ENCODE assay signal across 13 cellular contexts in genomic region chr15:65420975-65421359, GRCh38. TPM values are rescaled to one million over a fixed set of nuclear protein-coding genes. Genes with fewer than 3 reads are reported as not detected.
DNase-seq lines count a peak whose midpoint lies in the region; ATAC-seq and TF ChIP-seq lines count a peak whose summit lies in the region.
"Had no signal": no experiment of that assay in that cellular context is flagged by ENCODE, and none has a peak within 500 bp of the region (broad histone marks: within the 10 kb centered on the region; RNA-seq: fewer than 3 reads in every experiment).

No MANE protein-coding gene starts in this region.

- no peak overlapping the region for H3K27ac ChIP-seq in breast epithelium
- no peak overlapping the region for H3K27ac ChIP-seq in tibial nerve

- 49 to 52% methylated on average over 17 of the region's 17 CpGs for WGBS in tibial nerve, 2 donors

- intact Hi-C loops in breast epithelium (cut with DNase I; ENCODE audit: low total_unique reads) (no loop called here), MCF 10A (cut with micrococcal nuclease) (no loop called here)

- H3K4me3 ChIP-seq in breast epithelium (peak overlapping the region; percentile 47 to 82 (median 58)), tibial nerve (peak overlapping the region in 3 of 4 donors; percentile 21 to 59 (median 39))

- H3K27ac Mint-ChIP-seq in MCF 10A (ENCODE audit: low read depth, unreplicated experiment) (no peak overlapping the region), endothelial cell (ENCODE audit: unreplicated experiment) (peak overlapping the region; percentile 71)
- H3K27ac Mint-ChIP-seq in natural killer cell treated with Interleukin-12 subunit alpha and Interleukin-12 subunit beta and Interleukin-15 and Interleukin-18, amount 100 ng/mL, for 72 hours: no peak overlapping the region

- TF ChIP-seq EP300 in tibial nerve (IDR thresholded peaks at IDR 0.05): no peak

- H3K9me3 Mint-ChIP-seq in MCF 10A (ENCODE audit: unreplicated experiment) (no peaks in the 10 kb centered on the region), endothelial cell (ENCODE audit: unreplicated experiment) (no peaks in the 10 kb centered on the region)
- H3K9me3 Mint-ChIP-seq in natural killer cell treated with Interleukin-12 subunit alpha and Interleukin-12 subunit beta and Interleukin-15 and Interleukin-18, amount 100 ng/mL, for 72 hours: no peaks in the 10 kb centered on the region

- H3K27me3 Mint-ChIP-seq in MCF 10A (ENCODE audit: insufficient read depth, unreplicated experiment): peaks cover 54% of the 10 kb centered on the region
- peaks cover 25% of the 10 kb centered on the region for H3K27me3 Mint-ChIP-seq in endothelial cell (ENCODE audit: unreplicated experiment)
- H3K27me3 Mint-ChIP-seq in natural killer cell treated with Interleukin-12 subunit alpha and Interleukin-12 subunit beta and Interleukin-15 and Interleukin-18, amount 100 ng/mL, for 72 hours: peaks cover 40 to 71% of the 10 kb centered on the region in 2 donors

- TF ChIP-seq CTCF in breast epithelium (IDR thresholded peaks at IDR 0.05) (no peak), MCF 10A (IDR thresholded peaks at IDR 0.05; ENCODE audit: unreplicated experiment) (no peak), endothelial cell (IDR thresholded peaks at IDR 0.05; ENCODE audit: unreplicated experiment) (no peak), tibial nerve (IDR thresholded peaks at IDR 0.05) (no peak)

- no TSS peak for BruUV-seq in MCF 10A (replicated peaks; lab: Mats Ljungman, UMichigan)

- H3K4me1 ChIP-seq in breast epithelium: peaks cover 0 to 6% of the 10 kb centered on the region in 2 donors
- peaks cover 0 to 24% (median 13%) of the 10 kb centered on the region in 4 donors for H3K4me1 ChIP-seq in tibial nerve

- POLR2A ChIA-PET in MCF 10A (lab: Yijun Ruan, JAX): interaction anchor here (0.7 kb wide), 1 partner anchor 14 kb away, joined by 3 read pairs; no protein-coding TSS in a partner anchor

- H3K36me3 ChIP-seq in breast epithelium (no peaks in the 10 kb centered on the region), tibial nerve (no peaks in the 10 kb centered on the region)

- H3K4me3 Mint-ChIP-seq in MCF 10A (ENCODE audit: unreplicated experiment) (no peak overlapping the region), endothelial cell (ENCODE audit: unreplicated experiment) (peak overlapping the region; percentile 57)
- peak overlapping the region; percentile 18 for H3K4me3 Mint-ChIP-seq in natural killer cell treated with Interleukin-12 subunit alpha and Interleukin-12 subunit beta and Interleukin-15 and Interleukin-18, amount 100 ng/mL, for 72 hours

- H3K27me3 ChIP-seq in breast epithelium (no peaks in the 10 kb centered on the region), tibial nerve (peaks cover 0 to 61% of the 10 kb centered on the region in 2 donors)

- no peak for ATAC-seq in natural killer cell treated with Interleukin-12 subunit alpha and Interleukin-12 subunit beta and Interleukin-15 and Interleukin-18, amount 100 ng/mL, for 72 hours

- H3K4me1 Mint-ChIP-seq in MCF 10A (ENCODE audit: insufficient read depth, unreplicated experiment): peaks cover 8% of the 10 kb centered on the region
- H3K4me1 Mint-ChIP-seq in endothelial cell (ENCODE audit: unreplicated experiment): peaks cover 43% of the 10 kb centered on the region
- peaks cover 13 to 22% of the 10 kb centered on the region in 2 donors for H3K4me1 Mint-ChIP-seq in natural killer cell treated with Interleukin-12 subunit alpha and Interleukin-12 subunit beta and Interleukin-15 and Interleukin-18, amount 100 ng/mL, for 72 hours (ENCODE audit: low read depth in 2 of 2)

- CTCF ChIA-PET in MCF 10A (lab: Yijun Ruan, JAX): interaction anchor here (0.6 to 1.4 kb wide), 5 partner anchors 10 to 1051 kb away, joined by 3 to 5 read pairs (median 3); no protein-coding TSS in a partner anchor

- no peaks in the 10 kb centered on the region for H3K36me3 Mint-ChIP-seq in MCF 10A (ENCODE audit: insufficient read depth, unreplicated experiment)
- H3K36me3 Mint-ChIP-seq in endothelial cell (ENCODE audit: low read depth, unreplicated experiment): peaks cover 20% of the 10 kb centered on the region
- no peaks in the 10 kb centered on the region for H3K36me3 Mint-ChIP-seq in natural killer cell treated with Interleukin-12 subunit alpha and Interleukin-12 subunit beta and Interleukin-15 and Interleukin-18, amount 100 ng/mL, for 72 hours

- TF ChIP-seq POLR2A in breast epithelium (IDR thresholded peaks at IDR 0.05): no peak
- no peak for TF ChIP-seq POLR2A in tibial nerve (IDR thresholded peaks at IDR 0.05)

- H3K9me3 ChIP-seq in breast epithelium (no peaks in the 10 kb centered on the region), tibial nerve (no peaks in the 10 kb centered on the region)

- DNase-seq in breast epithelium (ENCODE audit: low spot score in 2 of 2) (no peak), MCF 10A (ENCODE audit: unreplicated experiment) (no peak), endothelial cell (ENCODE audit: low spot score) (no peak), tibial nerve (ENCODE audit: low spot score in 2 of 2) (no peak), NCI-H2196 (lab: John Stamatoyannopoulos, UW; ENCODE audit: unreplicated experiment) (no peak), RKO (ENCODE audit: low spot score) (no peak)
- DNase-seq in natural killer cell treated with Interleukin-12 subunit alpha and Interleukin-12 subunit beta and Interleukin-15 and Interleukin-18, amount 100 ng/mL, for 72 hours (ENCODE audit: low spot score): no peak
- no peak for DNase-seq in stimulated activated CD8-positive, alpha-beta memory T cell treated with anti-CD3 and anti-CD28 coated beads, Interleukin-4, amount 100 ng/mL, for 48 hours
- DNase-seq: activated T-cell treated with anti-CD3 and anti-CD28 coated beads, Interleukin-2, amount 50 U/mL, for 1 hour; KG1; stimulated activated CD4-positive, alpha-beta T cell treated with anti-CD3 and anti-CD28 coated beads, Interleukin-4, amount 100 ng/mL, for 24 hours had no signal

RNA-seq across cellular contexts. Expression of gene IGDCC4, which starts 1.8 kb away (rescaled TPM):
- total RNA-seq in breast epithelium: under 1 TPM; 0.66 to 0.88 (median 0.80) TPM
- total RNA-seq in MCF 10A (2022): 0.12 TPM in 1 of 2 replicates, not detected in the other
- 4.2 TPM for total RNA-seq in endothelial cell (ENCODE audit: unreplicated experiment)
- total RNA-seq in natural killer cell treated with Interleukin-12 subunit alpha and Interleukin-12 subunit beta and Interleukin-15 and Interleukin-18, amount 100 ng/mL, for 72 hours: under 1 TPM; 0.07 to 0.20 TPM
- 1 to 10 TPM in 2 of 4 donors, under 1 TPM in 2; 0.59 to 2.0 (median 1.1) TPM for total RNA-seq in tibial nerve
- total RNA-seq: T-helper 2 cell treated with Interferon-gamma antibody and Interleukin-4, amounts not matched to agents 100 ng/mL and 5 ng/mL, for 36 hours had no signal

RNA-seq across cellular contexts. Expression of gene IGDCC3, which starts 43.2 kb away (rescaled TPM):
- total RNA-seq in breast epithelium (1 to 10 TPM in 1 of 3 donors, under 1 TPM in 1, not detected in 1; 0.33 to 1.8 TPM), MCF 10A (2022) (not detected in 2 replicates), endothelial cell (ENCODE audit: unreplicated experiment) (538 TPM), tibial nerve (not detected)
- total RNA-seq in natural killer cell treated with Interleukin-12 subunit alpha and Interleukin-12 subunit beta and Interleukin-15 and Interleukin-18, amount 100 ng/mL, for 72 hours: not detected
- total RNA-seq: lower leg skin; T-helper 2 cell treated with Interferon-gamma antibody and Interleukin-4, amounts not matched to agents 100 ng/mL and 5 ng/mL, for 36 hours had no signal

Comparison
In these comparisons a context has a peak if more than half of its experiments do, and no peak if none do; other contexts are left out.
1. RNA of gene IGDCC3, which starts 43.2 kb away (total RNA-seq): 538 TPM in endothelial cell (single experiment); 0.33 to 1.8 TPM in breast epithelium, not detected in MCF 10A, not detected in natural killer cell treated with Interleukin-12 subunit alpha and Interleukin-12 subunit beta and Interleukin-15 and Interleukin-18, amount 100 ng/mL, for 72 hours and not detected in tibial nerve; every median in the first group is over 100 times any median in the second.